1 cellular context compared by ENCODE assay signal in genomic region chr10:44960482-44961230, GRCh38.
TF ChIP-seq lines count a peak whose summit lies in the region.

No MANE protein-coding gene starts in this region.

TF ChIP-seq in HepG2, 621 proteins besides CTCF, POLR2A, EP300 and RAD21 (continued from another document and continues in another):
- 0 out of 2 replicates have a peak, but pooled peaks have one; percentile 44 for TF ChIP-seq PAXIP1 (CRISPR knock-in tag; conservative IDR thresholded peaks at IDR 0.05)
- no peak for TF ChIP-seq RBAK (CRISPR knock-in tag; IDR thresholded peaks at IDR 0.05)
- 0 out of 2 replicates have a peak, but pooled peaks have one; percentile 33 for TF ChIP-seq PRDM15 (CRISPR knock-in tag; IDR thresholded peaks at IDR 0.05)
- TF ChIP-seq TBP (CRISPR knock-in tag; IDR thresholded peaks at IDR 0.05), result no peak
- TF ChIP-seq ZNF280B (CRISPR knock-in tag; IDR thresholded peaks at IDR 0.05; ENCODE audit: borderline replicate concordance), result no peak
- no peak for TF ChIP-seq BRF2 (CRISPR knock-in tag; IDR thresholded peaks at IDR 0.05)
- TF ChIP-seq ZNF383 (CRISPR knock-in tag; IDR thresholded peaks at IDR 0.05; ENCODE audit: borderline replicate concordance), result no peak
- no peak for TF ChIP-seq PHB2 (IDR thresholded peaks at IDR 0.05; ENCODE audit: partially characterized antibody)
- TF ChIP-seq GTF2F1 (IDR thresholded peaks at IDR 0.05; ENCODE audit: low read length), result no peak
- TF ChIP-seq ZFP36L2 (CRISPR knock-in tag; IDR thresholded peaks at IDR 0.05), result no peak
- TF ChIP-seq RCOR2 (CRISPR knock-in tag; IDR thresholded peaks at IDR 0.05), result no peak
- no peak for TF ChIP-seq THAP8 (CRISPR knock-in tag; IDR thresholded peaks at IDR 0.05; ENCODE audit: borderline replicate concordance)
- TF ChIP-seq ZFP91 (CRISPR knock-in tag; IDR thresholded peaks at IDR 0.05; ENCODE audit: borderline replicate concordance), result 0 out of 2 replicates have a peak, but pooled peaks have one; percentile 42
- peak; percentile 24; the same call in 1 of the 2 replicates for TF ChIP-seq ZNF264 (CRISPR knock-in tag; IDR thresholded peaks at IDR 0.05)
- no peak for TF ChIP-seq GRHL1 (CRISPR knock-in tag; conservative IDR thresholded peaks at IDR 0.05)
- peak; percentile 22; the same call in 1 of the 2 replicates for TF ChIP-seq NCOR1 (IDR thresholded peaks at IDR 0.05; ENCODE audit: borderline replicate concordance, low read length)
- TF ChIP-seq ZNF639 (CRISPR knock-in tag; conservative IDR thresholded peaks at IDR 0.05), result no peak
- no peak for TF ChIP-seq IRF1 (CRISPR knock-in tag; IDR thresholded peaks at IDR 0.05; ENCODE audit: low read depth)
- no peak for TF ChIP-seq ZSCAN20 (CRISPR knock-in tag; IDR thresholded peaks at IDR 0.05; ENCODE audit: borderline replicate concordance)
- TF ChIP-seq THAP9 (CRISPR knock-in tag; IDR thresholded peaks at IDR 0.05; ENCODE audit: borderline replicate concordance), result no peak
- no peak for TF ChIP-seq HMG20A (CRISPR knock-in tag; IDR thresholded peaks at IDR 0.05; ENCODE audit: borderline replicate concordance)
- no peak for TF ChIP-seq MAZ (IDR thresholded peaks at IDR 0.05; ENCODE audit: borderline replicate concordance, low read depth, low read length)
- peak; percentile 22; the same call in 1 of the 2 replicates for TF ChIP-seq MAZ (CRISPR knock-in tag; IDR thresholded peaks at IDR 0.05; ENCODE audit: low read depth)
- no peak for TF ChIP-seq TAF15 (IDR thresholded peaks at IDR 0.05; ENCODE audit: low read depth, low read length, poor library complexity, severe bottlenecking)
